ENCODE assay signal across 1 cellular context in genomic region chr15:40762919-40763800, GRCh38.
TF ChIP-seq lines count a peak whose summit lies in the region.

No MANE protein-coding gene starts in this region.

TF ChIP-seq in endothelial cell of umbilical vein, 7 proteins besides CTCF, POLR2A, EP300 and RAD21:
- TF ChIP-seq MAX (IDR thresholded peaks at IDR 0.05; ENCODE audit: insufficient read depth, insufficient read length): no peak
- TF ChIP-seq GATA2 (IDR thresholded peaks at IDR 0.05; ENCODE audit: insufficient read depth, insufficient read length, low read depth, low read length): no peak
- no peak for TF ChIP-seq FOS (IDR thresholded peaks at IDR 0.05; ENCODE audit: borderline replicate concordance, insufficient read depth, low read length)
- no peak for TF ChIP-seq JUN (IDR thresholded peaks at IDR 0.05; ENCODE audit: borderline replicate concordance, insufficient read depth, insufficient read length, low read depth)
- TF ChIP-seq MYC (IDR thresholded peaks at IDR 0.05; ENCODE audit: low read depth, low read length): no peak
- TF ChIP-seq POLR2AphosphoS5 (IDR thresholded peaks at IDR 0.05; ENCODE audit: insufficient read depth, low read depth, low read length): no peak
- TF ChIP-seq EZH2 (IDR thresholded peaks at IDR 0.05; ENCODE audit: borderline replicate concordance, low read depth, low read length, severe bottlenecking): no peak
